ENCODE assay signal across 38 cellular contexts in the genomic region with DNA sequence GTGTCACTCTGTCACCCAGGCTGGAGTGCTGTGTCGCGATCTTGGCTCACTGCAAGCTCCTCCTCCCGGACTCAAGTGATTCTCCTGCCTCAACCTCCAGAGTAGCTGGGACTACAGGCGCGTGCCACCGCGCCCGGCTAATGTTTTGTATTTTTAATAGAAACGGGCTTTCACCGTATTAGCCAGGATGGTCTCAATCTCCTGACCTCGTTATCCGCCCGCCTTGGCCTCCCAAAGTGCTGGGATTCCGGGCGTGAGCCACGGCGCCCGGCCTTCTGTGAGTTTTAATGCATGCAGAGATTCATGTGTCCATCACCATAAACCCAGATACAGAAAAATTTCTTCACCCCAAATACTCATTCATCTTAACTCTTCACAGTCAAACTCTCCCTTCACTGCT.
"Had no signal": no experiment of that assay in that cellular context is flagged by ENCODE, and none has a peak within 500 bp of the region (broad histone marks: within the 10 kb centered on the region; RNA-seq: fewer than 3 reads in every experiment).

No MANE protein-coding gene starts in this region.

- H3K4me1 ChIP-seq: adrenal gland, ascending aorta, body of pancreas, breast epithelium had no signal

- H3K4me3 Mint-ChIP-seq: activated naive CD4-positive, alpha-beta T cell treated with anti-CD3 and anti-CD28 coated beads for 36 hours; activated naive CD4-positive, alpha-beta T cell treated with anti-CD3 and anti-CD28 coated beads, Interleukin-2, amount 10 ng/mL, durations not matched to agents 7 days and 5 days; activated naive CD4-positive, alpha-beta T cell treated with anti-CD3 and anti-CD28 coated beads, Interleukin-2, amount 50 U/mL, for 24 hours; activated naive CD8-positive, alpha-beta T cell; activated naive CD8-positive, alpha-beta T cell treated with anti-CD3 and anti-CD28 coated beads, Interleukin-2, amount 50 U/mL, for 24 hours; activated T-cell treated with anti-CD3 and anti-CD28 coated beads, Interleukin-2, amount 50 U/mL, for 24 hours; activated T-cell treated with anti-CD3 and anti-CD28 coated beads, Interleukin-2, amount 50 U/mL, for 4 hours; activated T-cell treated with anti-CD3 and anti-CD28 coated beads, Interleukin-2, amount 50 U/mL, for 72 hours; activated T-helper 1 cell treated with anti-CD3 and anti-CD28 coated beads, Interleukin-12 subunit alpha, Interleukin-12 subunit beta, Interleukin-2, Interleukin-4 antibody, amounts not matched to agents 30 ng/mL and 10 ng/mL and 1 ng/mL, durations not matched to agents 14 hours and 24 hours and 36 hours; activated T-helper 17 cell treated with anti-CD3 and anti-CD28 coated beads, Interleukin-2, amount 50 U/mL, for 72 hours; brain; central memory CD8-positive, alpha-beta T cell had no signal

- ATAC-seq: activated naive CD4-positive, alpha-beta T cell treated with anti-CD3 and anti-CD28 coated beads, Interleukin-2, amount 50 U/mL, for 72 hours; activated naive CD8-positive, alpha-beta T cell treated with anti-CD3 and anti-CD28 coated beads, Interleukin-2, amount 50 U/mL, for 24 hours; activated T-cell treated with anti-CD3 and anti-CD28 coated beads, Interleukin-2, amount 50 U/mL, for 4 hours; activated T-cell treated with anti-CD3 and anti-CD28 coated beads, Interleukin-2, amount 50 U/mL, for 72 hours; activated T-helper 17 cell treated with anti-CD3 and anti-CD28 coated beads, Interleukin-2, amount 50 U/mL, for 72 hours; body of pancreas had no signal

- H3K27me3 Mint-ChIP-seq: activated naive CD4-positive, alpha-beta T cell treated with anti-CD3 and anti-CD28 coated beads, Interleukin-2, amount 10 ng/mL, durations not matched to agents 7 days and 5 days; activated naive CD4-positive, alpha-beta T cell treated with anti-CD3 and anti-CD28 coated beads, Interleukin-2, amount 50 U/mL, for 24 hours; activated naive CD8-positive, alpha-beta T cell; activated naive CD8-positive, alpha-beta T cell treated with anti-CD3 and anti-CD28 coated beads, Interleukin-2, amount 50 U/mL, for 24 hours; activated T-cell treated with anti-CD3 and anti-CD28 coated beads, Interleukin-2, amount 50 U/mL, for 24 hours; activated T-helper 17 cell treated with anti-CD3 and anti-CD28 coated beads, Interleukin-2, amount 50 U/mL, for 72 hours; central memory CD8-positive, alpha-beta T cell had no signal

- H3K36me3 ChIP-seq: adrenal gland, ascending aorta, brain microvascular endothelial cell, breast epithelium, cardiac muscle cell had no signal

- H3K27ac Mint-ChIP-seq: activated naive CD4-positive, alpha-beta T cell treated with anti-CD3 and anti-CD28 coated beads for 36 hours; activated naive CD4-positive, alpha-beta T cell treated with anti-CD3 and anti-CD28 coated beads, Interleukin-2, amount 10 ng/mL, durations not matched to agents 7 days and 5 days; activated naive CD4-positive, alpha-beta T cell treated with anti-CD3 and anti-CD28 coated beads, Interleukin-2, amount 50 U/mL, for 24 hours; activated naive CD4-positive, alpha-beta T cell treated with anti-CD3 and anti-CD28 coated beads, Interleukin-2, amount 50 U/mL, for 72 hours; activated naive CD8-positive, alpha-beta T cell; activated naive CD8-positive, alpha-beta T cell treated with anti-CD3 and anti-CD28 coated beads, Interleukin-2, amount 50 U/mL, for 24 hours; activated T-cell treated with anti-CD3 and anti-CD28 coated beads, Interleukin-2, amount 50 U/mL, for 24 hours; activated T-cell treated with anti-CD3 and anti-CD28 coated beads, Interleukin-2, amount 50 U/mL, for 72 hours; activated T-helper 1 cell treated with anti-CD3 and anti-CD28 coated beads, Interleukin-12 subunit alpha, Interleukin-12 subunit beta, Interleukin-2, Interleukin-4 antibody, amounts not matched to agents 30 ng/mL and 10 ng/mL and 1 ng/mL, durations not matched to agents 14 hours and 24 hours and 36 hours; activated T-helper 17 cell treated with anti-CD3 and anti-CD28 coated beads, Interleukin-2, amount 50 U/mL, for 72 hours; activated T-helper 2 cell treated with anti-CD3 and anti-CD28 coated beads, Interferon-gamma antibody, Interleukin-2, Interleukin-4, amounts not matched to agents 10 μg/mL and 5 μg/mL and 100 μg/mL, durations not matched to agents 14 hours and 24 hours and 36 hours; brain had no signal

- H3K36me3 Mint-ChIP-seq: activated naive CD4-positive, alpha-beta T cell treated with anti-CD3 and anti-CD28 coated beads, Interleukin-2, amount 10 ng/mL, durations not matched to agents 7 days and 5 days; activated naive CD4-positive, alpha-beta T cell treated with anti-CD3 and anti-CD28 coated beads, Interleukin-2, amount 50 U/mL, for 24 hours; activated naive CD4-positive, alpha-beta T cell treated with anti-CD3 and anti-CD28 coated beads, Interleukin-2, amount 50 U/mL, for 72 hours; activated naive CD8-positive, alpha-beta T cell; brain had no signal

- FAIRE-seq: astrocyte, bronchial epithelial cell had no signal

- H3K4me1 Mint-ChIP-seq: activated naive CD4-positive, alpha-beta T cell treated with anti-CD3 and anti-CD28 coated beads, Interleukin-2, amount 10 ng/mL, durations not matched to agents 7 days and 5 days; activated naive CD4-positive, alpha-beta T cell treated with anti-CD3 and anti-CD28 coated beads, Interleukin-2, amount 50 U/mL, for 24 hours; activated naive CD8-positive, alpha-beta T cell treated with anti-CD3 and anti-CD28 coated beads, Interleukin-2, amount 50 U/mL, for 24 hours; activated T-helper 17 cell treated with anti-CD3 and anti-CD28 coated beads, Interleukin-2, amount 50 U/mL, for 72 hours; brain; central memory CD8-positive, alpha-beta T cell had no signal

- H3K9me3 ChIP-seq: adrenal gland, ascending aorta, body of pancreas, breast epithelium had no signal

- H3K4me3 ChIP-seq: adrenal gland, ascending aorta, body of pancreas, breast epithelium, cardiac muscle cell had no signal

- DNase-seq: activated effector memory CD4-positive, alpha-beta T cell treated with anti-CD3 and anti-CD28 coated beads, Interleukin-2, amount 50 U/mL, for 16 hours; activated effector memory CD4-positive, alpha-beta T cell treated with Interleukin-2 at 50 U/mL for 16 hours; activated gamma-delta T cell; activated gamma-delta T cell treated with Interleukin-2 at 50 U/mL for 16 hours; activated naive CD4-positive, alpha-beta T cell; activated naive CD4-positive, alpha-beta T cell treated with anti-CD3 and anti-CD28 coated beads for 36 hours; activated naive CD4-positive, alpha-beta T cell treated with anti-CD3 and anti-CD28 coated beads, Interleukin-2, amount 10 ng/mL, durations not matched to agents 7 days and 5 days; activated naive CD4-positive, alpha-beta T cell treated with anti-CD3 and anti-CD28 coated beads, Interleukin-2, amount 50 U/mL, for 16 hours; activated naive CD4-positive, alpha-beta T cell treated with Interleukin-2 at 50 U/mL for 16 hours; activated naive CD8-positive, alpha-beta T cell treated with anti-CD3 and anti-CD28 coated beads, Interleukin-2, amount 50 U/mL, for 24 hours; activated T-cell treated with anti-CD3 and anti-CD28 coated beads, Interleukin-2, amount 50 U/mL, for 1 hour; activated T-cell treated with anti-CD3 and anti-CD28 coated beads, Interleukin-2, amount 50 U/mL, for 24 hours; activated T-cell treated with anti-CD3 and anti-CD28 coated beads, Interleukin-2, amount 50 U/mL, for 4 hours; activated T-cell treated with anti-CD3 and anti-CD28 coated beads, Interleukin-2, amount 50 U/mL, for 48 hours; activated T-cell treated with anti-CD3 and anti-CD28 coated beads, Interleukin-2, amount 50 U/mL, for 72 hours; adrenal gland; amniotic stem cell; amygdala; anterior cingulate cortex; aorta; body of pancreas; brain microvascular endothelial cell; caudate nucleus; central memory CD4-positive, alpha-beta T cell; cerebellar nuclear complex had no signal

- H3K27ac ChIP-seq: adrenal gland, ascending aorta, body of pancreas, brain microvascular endothelial cell, breast epithelium, cardiac muscle cell had no signal
